Comparison of ENCODE assay signal across 9 cellular contexts in the genomic region with DNA sequence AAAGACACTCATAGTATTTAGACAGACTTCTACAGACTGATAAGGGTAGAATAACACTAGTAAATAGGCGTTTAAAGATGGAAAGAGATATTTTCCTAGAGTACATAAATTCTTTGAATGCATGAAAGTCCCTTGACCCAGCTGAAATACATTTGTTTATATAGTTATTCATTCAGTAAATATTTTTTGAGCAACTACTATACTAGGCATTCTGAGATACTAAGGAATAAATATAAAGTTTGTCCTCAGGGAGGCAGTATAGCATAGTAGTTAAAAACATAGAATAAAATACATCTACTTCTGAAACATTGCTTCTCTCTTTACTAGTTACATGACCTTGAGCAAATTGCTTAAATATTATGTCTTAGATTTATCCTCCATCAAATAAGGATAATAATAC. TPM values are rescaled to one million over a fixed set of nuclear protein-coding genes. Genes with fewer than 3 reads are reported as not detected.
DNase-seq lines count a peak whose midpoint lies in the region; ATAC-seq, FAIRE-seq and TF ChIP-seq lines count a peak whose summit lies in the region.
"Had no signal": no experiment of that assay in that cellular context is flagged by ENCODE, and none has a peak within 500 bp of the region (broad histone marks: within the 10 kb centered on the region; RNA-seq: fewer than 3 reads in every experiment).

No MANE protein-coding gene starts in this region.

- no peaks in the 10 kb centered on the region for H3K36me3 Mint-ChIP-seq in WTC11
- H3K36me3 Mint-ChIP-seq: activated naive CD8-positive, alpha-beta T cell treated with anti-CD3 and anti-CD28 coated beads, Interleukin-2, amount 10 ng/mL, durations not matched to agents 7 days and 5 days had no signal

- TF ChIP-seq POLR2A in H54 (IDR thresholded peaks at IDR 0.05; ENCODE audit: low read depth, low read length) = no peak

- no peak for TF ChIP-seq CTCF in WTC11 (IDR thresholded peaks at IDR 0.05)

- no peak overlapping the region for H3K27ac Mint-ChIP-seq in WTC11
- H3K27ac Mint-ChIP-seq: activated naive CD8-positive, alpha-beta T cell treated with anti-CD3 and anti-CD28 coated beads, Interleukin-2, amount 10 ng/mL, durations not matched to agents 7 days and 5 days had no signal

- DNase-seq in CD1c-positive myeloid dendritic cell (ENCODE audit: extremely low spot score) (peak; percentile 40), H54 (ENCODE audit: insufficient read length, low spot score) (peak; percentile 1), kidney tubule cell (ENCODE audit: low spot score) (peak; percentile 24), DMS79 (lab: John Stamatoyannopoulos, UW) (no peak), amygdala (lab: John Stamatoyannopoulos, UW) (no peak), WTC11 (ENCODE audit: low spot score) (no peak)
- DNase-seq: activated naive CD8-positive, alpha-beta T cell treated with anti-CD3 and anti-CD28 coated beads, Interleukin-2, amount 10 ng/mL, durations not matched to agents 7 days and 5 days had no signal

- H3K4me3 Mint-ChIP-seq in WTC11 = no peak overlapping the region
- H3K4me3 Mint-ChIP-seq: activated naive CD8-positive, alpha-beta T cell treated with anti-CD3 and anti-CD28 coated beads, Interleukin-2, amount 10 ng/mL, durations not matched to agents 7 days and 5 days had no signal

- H3K4me1 Mint-ChIP-seq in WTC11 = no peaks in the 10 kb centered on the region
- H3K4me1 Mint-ChIP-seq: activated naive CD8-positive, alpha-beta T cell treated with anti-CD3 and anti-CD28 coated beads, Interleukin-2, amount 10 ng/mL, durations not matched to agents 7 days and 5 days had no signal

- peak; percentile 75 for ATAC-seq in SK-N-SH treated with all-trans-retinoic acid at 6 μM for 48 hours
- no peak for ATAC-seq in HG03460 (IDR thresholded peaks at IDR 0.05; ENCODE audit: unreplicated experiment)
- ATAC-seq in WTC11 = no peak

- H3K9me3 Mint-ChIP-seq in WTC11 = no peaks in the 10 kb centered on the region
- H3K9me3 Mint-ChIP-seq: activated naive CD8-positive, alpha-beta T cell treated with anti-CD3 and anti-CD28 coated beads, Interleukin-2, amount 10 ng/mL, durations not matched to agents 7 days and 5 days had no signal

- CTCF ChIA-PET in WTC11 (lab: Charles Lee) = no interaction called here

- FAIRE-seq in H54 (lab: Jason Lieb, UNC) = no peak

- POLR2A ChIA-PET in WTC11 (lab: Charles Lee) = no interaction called here

- no peaks in the 10 kb centered on the region; the same call in 1 of the 2 replicates for H3K27me3 Mint-ChIP-seq in WTC11 (ENCODE audit: low read depth)
- H3K27me3 Mint-ChIP-seq: activated naive CD8-positive, alpha-beta T cell treated with anti-CD3 and anti-CD28 coated beads, Interleukin-2, amount 10 ng/mL, durations not matched to agents 7 days and 5 days had no signal

TF ChIP-seq in SK-N-SH treated with all-trans-retinoic acid at 6 μM for 48 hours, 23 proteins besides CTCF, POLR2A, EP300 and RAD21 (continues in another document):
- no peak for TF ChIP-seq CSRNP3 (CRISPR knock-in tag; IDR thresholded peaks at IDR 0.05)
- TF ChIP-seq ZNF565 (CRISPR knock-in tag; conservative IDR thresholded peaks at IDR 0.05; ENCODE audit: low read depth) = no peak
- no peak for TF ChIP-seq CSDC2 (CRISPR knock-in tag; IDR thresholded peaks at IDR 0.05)
- no peak for TF ChIP-seq RARB (CRISPR knock-in tag; IDR thresholded peaks at IDR 0.05)
- no peak for TF ChIP-seq ZFP30 (CRISPR knock-in tag; IDR thresholded peaks at IDR 0.05)
- TF ChIP-seq ZNF8 (CRISPR knock-in tag; IDR thresholded peaks at IDR 0.05) = no peak
- TF ChIP-seq, protein P1, sequence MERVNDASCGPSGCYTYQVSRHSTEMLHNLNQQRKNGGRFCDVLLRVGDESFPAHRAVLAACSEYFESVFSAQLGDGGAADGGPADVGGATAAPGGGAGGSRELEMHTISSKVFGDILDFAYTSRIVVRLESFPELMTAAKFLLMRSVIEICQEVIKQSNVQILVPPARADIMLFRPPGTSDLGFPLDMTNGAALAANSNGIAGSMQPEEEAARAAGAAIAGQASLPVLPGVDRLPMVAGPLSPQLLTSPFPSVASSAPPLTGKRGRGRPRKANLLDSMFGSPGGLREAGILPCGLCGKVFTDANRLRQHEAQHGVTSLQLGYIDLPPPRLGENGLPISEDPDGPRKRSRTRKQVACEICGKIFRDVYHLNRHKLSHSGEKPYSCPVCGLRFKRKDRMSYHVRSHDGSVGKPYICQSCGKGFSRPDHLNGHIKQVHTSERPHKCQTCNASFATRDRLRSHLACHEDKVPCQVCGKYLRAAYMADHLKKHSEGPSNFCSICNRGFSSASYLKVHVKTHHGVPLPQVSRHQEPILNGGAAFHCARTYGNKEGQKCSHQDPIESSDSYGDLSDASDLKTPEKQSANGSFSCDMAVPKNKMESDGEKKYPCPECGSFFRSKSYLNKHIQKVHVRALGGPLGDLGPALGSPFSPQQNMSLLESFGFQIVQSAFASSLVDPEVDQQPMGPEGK (CRISPR knock-in tag; IDR thresholded peaks at IDR 0.05; ENCODE audit: borderline replicate concordance) = no peak
- TF ChIP-seq OSR1 (CRISPR knock-in tag; IDR thresholded peaks at IDR 0.05) = no peak

TF ChIP-seq in WTC11, 78 proteins besides CTCF, POLR2A, EP300 and RAD21:
- TF ChIP-seq NR1H2 (CRISPR knock-in tag; IDR thresholded peaks at IDR 0.05) (no peak), STAT6 (CRISPR knock-in tag; conservative IDR thresholded peaks at IDR 0.05; ENCODE audit: low read depth) (no peak), FOXP1 (CRISPR knock-in tag; IDR thresholded peaks at IDR 0.05; ENCODE audit: borderline replicate concordance) (no peak), ZNF263 (CRISPR knock-in tag; IDR thresholded peaks at IDR 0.05; ENCODE audit: low read depth) (no peak), OVOL2 (CRISPR knock-in tag; IDR thresholded peaks at IDR 0.05; ENCODE audit: borderline replicate concordance) (no peak), JAZF1 (CRISPR knock-in tag; IDR thresholded peaks at IDR 0.05) (no peak), ERG (CRISPR knock-in tag; IDR thresholded peaks at IDR 0.05) (no peak), GTF2I (CRISPR knock-in tag; conservative IDR thresholded peaks at IDR 0.05) (no peak), GRHL2 (CRISPR knock-in tag; IDR thresholded peaks at IDR 0.05; ENCODE audit: insufficient replicate concordance, severe bottlenecking) (no peak)
- TF ChIP-seq, protein P2, sequence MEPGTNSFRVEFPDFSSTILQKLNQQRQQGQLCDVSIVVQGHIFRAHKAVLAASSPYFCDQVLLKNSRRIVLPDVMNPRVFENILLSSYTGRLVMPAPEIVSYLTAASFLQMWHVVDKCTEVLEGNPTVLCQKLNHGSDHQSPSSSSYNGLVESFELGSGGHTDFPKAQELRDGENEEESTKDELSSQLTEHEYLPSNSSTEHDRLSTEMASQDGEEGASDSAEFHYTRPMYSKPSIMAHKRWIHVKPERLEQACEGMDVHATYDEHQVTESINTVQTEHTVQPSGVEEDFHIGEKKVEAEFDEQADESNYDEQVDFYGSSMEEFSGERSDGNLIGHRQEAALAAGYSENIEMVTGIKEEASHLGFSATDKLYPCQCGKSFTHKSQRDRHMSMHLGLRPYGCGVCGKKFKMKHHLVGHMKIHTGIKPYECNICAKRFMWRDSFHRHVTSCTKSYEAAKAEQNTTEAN (CRISPR knock-in tag; IDR thresholded peaks at IDR 0.05) = no peak
- TF ChIP-seq, protein P3, sequence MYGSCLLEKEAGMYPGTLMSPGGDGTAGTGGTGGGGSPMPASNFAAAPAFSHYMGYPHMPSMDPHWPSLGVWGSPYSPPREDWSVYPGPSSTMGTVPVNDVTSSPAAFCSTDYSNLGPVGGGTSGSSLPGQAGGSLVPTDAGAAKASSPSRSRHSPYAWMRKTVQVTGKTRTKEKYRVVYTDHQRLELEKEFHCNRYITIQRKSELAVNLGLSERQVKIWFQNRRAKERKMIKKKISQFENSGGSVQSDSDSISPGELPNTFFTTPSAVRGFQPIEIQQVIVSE (CRISPR knock-in tag; IDR thresholded peaks at IDR 0.05; ENCODE audit: borderline replicate concordance) = no peak

RNA-seq across cellular contexts. Expression of gene HMGN5, which starts 27.4 kb away (rescaled TPM):
- 21.7 to 23.4 TPM (median 22.5 TPM) in 3 replicates for total RNA-seq in WTC11 (2021)

RNA-seq across cellular contexts. Expression of gene SH3BGRL, which starts 27.6 kb away (rescaled TPM):
- 36.6 to 37.8 TPM (median 37.3 TPM) in 3 replicates for total RNA-seq in WTC11 (2021)

Comparison
In these comparisons a context has a peak if more than half of its experiments do, and no peak if none do; other contexts are left out.
1. DNase-seq: peak in CD1c-positive myeloid dendritic cell (single experiment), H54 (single experiment) and kidney tubule cell (single experiment); none in DMS79 (single experiment), amygdala (0 of 56) and WTC11 (single experiment).